ENCODE assay signal across 8 cellular contexts in genomic region chr6:153003294-153003645, GRCh38. TPM values are rescaled to one million over a fixed set of nuclear protein-coding genes. Genes with fewer than 3 reads are reported as not detected.
DNase-seq lines count a peak whose midpoint lies in the region; ATAC-seq and TF ChIP-seq lines count a peak whose summit lies in the region.

No MANE protein-coding gene starts in this region.

- WGBS in heart right ventricle, 2 donors = 0 to 1% methylated on average over 9 of the region's 9 CpGs

- peak overlapping the region; percentile 94 for H3K27ac Mint-ChIP-seq in activated naive CD4-positive, alpha-beta T cell treated with anti-CD3 and anti-CD28 coated beads for 36 hours
- peak overlapping the region; percentile 77 for H3K27ac Mint-ChIP-seq in activated CD4-positive, alpha-beta memory T cell treated with anti-CD3 and anti-CD28 coated beads, Interleukin-2, amount 10 ng/mL, durations not matched to agents 7 days and 5 days

- POLR2A ChIA-PET in activated CD4-positive, alpha-beta memory T cell treated with anti-CD3 and anti-CD28 coated beads, Interleukin-2, amount 10 ng/mL, durations not matched to agents 7 days and 5 days (lab: Charles Lee) = interaction anchor here (2.2 to 10.0 kb wide), 2 partner anchors 18 to 22 kb away, joined by 7 to 151 read pairs; partner anchors contain the start of gene FBXO5

- H3K36me3 ChIP-seq in heart right ventricle = peaks cover 0 to 18% (median 0%) of the 10 kb centered on the region in 9 donors

- H3K27me3 ChIP-seq in heart right ventricle = no peaks in the 10 kb centered on the region

- no peaks in the 10 kb centered on the region for H3K9me3 ChIP-seq in heart right ventricle

- peaks cover 33% of the 10 kb centered on the region for H3K4me1 Mint-ChIP-seq in activated naive CD4-positive, alpha-beta T cell treated with anti-CD3 and anti-CD28 coated beads for 36 hours (ENCODE audit: low read depth)
- peaks cover 39% of the 10 kb centered on the region for H3K4me1 Mint-ChIP-seq in activated CD4-positive, alpha-beta memory T cell treated with anti-CD3 and anti-CD28 coated beads, Interleukin-2, amount 10 ng/mL, durations not matched to agents 7 days and 5 days

- H3K4me3 ChIP-seq in heart right ventricle (peak overlapping the region; percentile 67 to 85 (median 74)), retinal pigment epithelial cell (ENCODE audit: low read length) (peak overlapping the region; percentile 97)

- no peaks in the 10 kb centered on the region for H3K27me3 Mint-ChIP-seq in activated naive CD4-positive, alpha-beta T cell treated with anti-CD3 and anti-CD28 coated beads for 36 hours (ENCODE audit: low read depth)
- peaks cover 1% of the 10 kb centered on the region for H3K27me3 Mint-ChIP-seq in activated CD4-positive, alpha-beta memory T cell treated with anti-CD3 and anti-CD28 coated beads, Interleukin-2, amount 10 ng/mL, durations not matched to agents 7 days and 5 days

- no peak for TF ChIP-seq CTCF in heart right ventricle (IDR thresholded peaks at IDR 0.05)
- no peak for TF ChIP-seq CTCF in retinal pigment epithelial cell (conservative IDR thresholded peaks at IDR 0.05; ENCODE audit: low read depth, low read length)

- peak overlapping the region; percentile 73 to 97 (median 92) for H3K27ac ChIP-seq in heart right ventricle

- peaks cover 9 to 50% (median 40%) of the 10 kb centered on the region in 9 donors for H3K4me1 ChIP-seq in heart right ventricle

- CTCF ChIA-PET in activated naive CD4-positive, alpha-beta T cell treated with anti-CD3 and anti-CD28 coated beads for 36 hours (lab: Charles Lee) = no interaction called here
- CTCF ChIA-PET in activated CD4-positive, alpha-beta memory T cell treated with anti-CD3 and anti-CD28 coated beads, Interleukin-2, amount 10 ng/mL, durations not matched to agents 7 days and 5 days (lab: Charles Lee) = interaction anchor here (1.0 kb wide), 1 partner anchor 20 kb away, joined by 4 read pairs; the partner anchor contains the start of gene FBXO5

- ATAC-seq in HG03432 (IDR thresholded peaks at IDR 0.05; ENCODE audit: unreplicated experiment) (peak; percentile 2), heart right ventricle (peak in 6 of 8 donors; percentile 5 to 39 (median 23)), HG03457 (IDR thresholded peaks at IDR 0.05; ENCODE audit: unreplicated experiment) (no peak)

- H3K36me3 Mint-ChIP-seq in activated naive CD4-positive, alpha-beta T cell treated with anti-CD3 and anti-CD28 coated beads for 36 hours (ENCODE audit: low read depth) = peaks cover 18% of the 10 kb centered on the region
- H3K36me3 Mint-ChIP-seq in activated CD4-positive, alpha-beta memory T cell treated with anti-CD3 and anti-CD28 coated beads, Interleukin-2, amount 10 ng/mL, durations not matched to agents 7 days and 5 days (ENCODE audit: low read depth) = peaks cover 33% of the 10 kb centered on the region

- peak; percentile 42 for DNase-seq in activated naive CD4-positive, alpha-beta T cell treated with anti-CD3 and anti-CD28 coated beads for 36 hours
- no peak for DNase-seq in activated naive CD4-positive, alpha-beta T cell (lab: John Stamatoyannopoulos, UW)
- DNase-seq in activated CD4-positive, alpha-beta memory T cell treated with anti-CD3 and anti-CD28 coated beads, Interleukin-2, amount 10 ng/mL, durations not matched to agents 7 days and 5 days = no peak
- DNase-seq in heart right ventricle (peak in 1 of 2 donors; percentile 5), retinal pigment epithelial cell (ENCODE audit: low read depth) (no peak), activated gamma-delta T cell treated with Interleukin-2 at 50 U/mL for 16 hours (no peak)

- intact Hi-C loops in activated naive CD4-positive, alpha-beta T cell treated with anti-CD3 and anti-CD28 coated beads for 36 hours (cut with micrococcal nuclease) = loop anchor here (1.0 to 5.0 kb wide), 9 partner anchors 34 to 1611 kb away; partner anchors contain the start of genes RMND1 and ZBTB2
- intact Hi-C loops in heart right ventricle (cut with DNase I) = loop anchor here in 1 of 10 donors (2.0 kb wide), 1 partner anchor 20 kb away; the partner anchor contains the start of gene FBXO5

- H3K9me3 Mint-ChIP-seq in activated naive CD4-positive, alpha-beta T cell treated with anti-CD3 and anti-CD28 coated beads for 36 hours = no peaks in the 10 kb centered on the region
- H3K9me3 Mint-ChIP-seq in activated CD4-positive, alpha-beta memory T cell treated with anti-CD3 and anti-CD28 coated beads, Interleukin-2, amount 10 ng/mL, durations not matched to agents 7 days and 5 days = peaks cover 5% of the 10 kb centered on the region

- H3K4me3 Mint-ChIP-seq in activated naive CD4-positive, alpha-beta T cell treated with anti-CD3 and anti-CD28 coated beads for 36 hours = peak overlapping the region; percentile 98
- H3K4me3 Mint-ChIP-seq in activated CD4-positive, alpha-beta memory T cell treated with anti-CD3 and anti-CD28 coated beads, Interleukin-2, amount 10 ng/mL, durations not matched to agents 7 days and 5 days = peak overlapping the region; percentile 91

RNA-seq across cellular contexts. Expression of gene MTRF1L, which starts 0.8 kb away (rescaled TPM):
- total RNA-seq in activated naive CD4-positive, alpha-beta T cell treated with anti-CD3 and anti-CD28 coated beads for 36 hours = 10 to 100 TPM; 11.6 to 12.0 TPM
- total RNA-seq in activated CD4-positive, alpha-beta memory T cell treated with anti-CD3 and anti-CD28 coated beads, Interleukin-2, amount 10 ng/mL, durations not matched to agents 7 days and 5 days = 10 to 100 TPM; 20.8 to 21.5 TPM
- 10 to 100 TPM; 23.3 to 44.4 (median 26.4) TPM for total RNA-seq in heart right ventricle
- polyA plus RNA-seq in heart right ventricle = 10 to 100 TPM; 13.5 to 15.7 TPM

RNA-seq across cellular contexts. Expression of gene FBXO5, which starts 20.4 kb away (rescaled TPM):
- total RNA-seq in activated naive CD4-positive, alpha-beta T cell treated with anti-CD3 and anti-CD28 coated beads for 36 hours = 10 to 100 TPM; 61.4 to 62.3 TPM
- total RNA-seq in activated CD4-positive, alpha-beta memory T cell treated with anti-CD3 and anti-CD28 coated beads, Interleukin-2, amount 10 ng/mL, durations not matched to agents 7 days and 5 days = 10 to 100 TPM; 68.7 to 71.2 TPM
- total RNA-seq in heart right ventricle = 1 to 10 TPM in 9 of 10 donors, under 1 TPM in 1; 0.87 to 4.2 (median 1.6) TPM
- 1 to 10 TPM in 1 of 2 donors, under 1 TPM in 1; 0.80 to 1.2 TPM for polyA plus RNA-seq in heart right ventricle

Comparison
In these comparisons a context has a peak if more than half of its experiments do, and no peak if none do; other contexts are left out.
1. RNA of gene FBXO5, which starts 20.4 kb away (total RNA-seq): 68.7 to 71.2 TPM in activated CD4-positive, alpha-beta memory T cell treated with anti-CD3 and anti-CD28 coated beads, Interleukin-2, amount 10 ng/mL, durations not matched to agents 7 days and 5 days and 61.4 to 62.3 TPM in activated naive CD4-positive, alpha-beta T cell treated with anti-CD3 and anti-CD28 coated beads for 36 hours; 0.87 to 4.2 TPM in heart right ventricle; every median in the first group is over 10 times any median in the second.